8 cellular contexts compared by ENCODE assay signal in the genomic region with DNA sequence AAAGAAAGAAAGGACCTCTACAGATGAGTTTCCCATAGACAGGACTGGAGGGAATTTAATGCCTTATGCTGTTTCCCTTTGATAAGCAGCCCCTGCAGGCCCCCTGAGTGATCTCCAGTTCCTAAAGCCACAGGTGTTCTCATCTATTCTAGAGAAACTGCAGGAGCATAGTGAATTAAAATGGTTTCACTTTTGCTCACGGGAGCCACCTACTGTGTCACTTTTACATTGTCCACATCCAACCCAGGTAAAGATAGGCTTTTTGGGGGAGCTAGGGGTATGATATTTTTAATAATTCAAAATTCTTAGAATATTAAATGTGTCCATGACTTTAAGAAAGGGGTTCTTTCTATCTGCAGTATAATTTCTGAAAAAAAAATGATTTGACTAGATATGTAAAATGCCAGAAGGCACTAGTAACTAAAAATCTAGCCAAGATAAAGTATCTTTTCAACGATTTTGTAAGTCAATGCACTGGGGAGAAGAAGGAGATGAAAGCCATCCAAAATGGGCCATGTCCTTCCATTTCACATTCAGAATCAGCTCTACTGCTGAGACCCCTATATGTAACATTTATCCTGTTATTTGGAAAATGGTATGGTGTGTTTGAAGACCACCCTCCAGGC.
DNase-seq lines count a peak whose midpoint lies in the region; ATAC-seq and TF ChIP-seq lines count a peak whose summit lies in the region.

No MANE protein-coding gene starts in this region.

- H3K27me3 ChIP-seq in PC-3 (ENCODE audit: low read length) (no peaks in the 10 kb centered on the region), neural progenitor cell (no peaks in the 10 kb centered on the region)

- no peaks in the 10 kb centered on the region for H4K20me1 ChIP-seq in PC-3 (ENCODE audit: low read length)
- H4K20me1 ChIP-seq in neural progenitor cell (ENCODE audit: low read depth): no peaks in the 10 kb centered on the region

- intact Hi-C loops in PC-3 (cut with micrococcal nuclease): loop anchor here (1.0 to 5.0 kb wide), 7 partner anchors 122 to 531 kb away; a partner anchor contains a TSS

- H3F3A ChIP-seq in PC-3 (ENCODE audit: low read length, unreplicated experiment) (no peaks in the 10 kb centered on the region), neural progenitor cell (ENCODE audit: low read depth) (no peaks in the 10 kb centered on the region)

- POLR2A ChIA-PET in HEK293T (lab: Yijun Ruan, JAX) (no interaction called here), PC-3 (lab: Charles Lee; ENCODE audit: unreplicated experiment) (no interaction called here)

- H3K27ac Mint-ChIP-seq in chondrocyte (ENCODE audit: unreplicated experiment) (no peak overlapping the region), neural progenitor cell (no peak overlapping the region)

- H3K36me3 ChIP-seq in PC-3 (ENCODE audit: low read depth, low read length) (no peaks in the 10 kb centered on the region), neural progenitor cell (no peaks in the 10 kb centered on the region)

- H3K4me2 ChIP-seq in PC-3 (ENCODE audit: low read length): no peak overlapping the region
- no peak overlapping the region for H3K4me2 ChIP-seq in neural progenitor cell

- peaks cover 5% of the 10 kb centered on the region for H3K9me3 Mint-ChIP-seq in chondrocyte (ENCODE audit: low read depth)
- no peaks in the 10 kb centered on the region for H3K9me3 Mint-ChIP-seq in neural progenitor cell

- no peaks in the 10 kb centered on the region for H3K79me2 ChIP-seq in PC-3 (ENCODE audit: low read length)
- H3K79me2 ChIP-seq in neural progenitor cell (ENCODE audit: low read depth): no peaks in the 10 kb centered on the region

- DNase-seq in NCI-H146 (lab: John Stamatoyannopoulos, UW): peak; percentile 1
- DNase-seq in NCI-H146 treated with DMSO at 0.1 percent for 48 hours (lab: John Stamatoyannopoulos, UW; ENCODE audit: unreplicated experiment): no peak
- DNase-seq in HEK293T (ENCODE audit: extremely low spot score): peak; percentile 14
- peak; percentile 78 for DNase-seq in PC-3
- DNase-seq in chondrocyte (ENCODE audit: low spot score): no peak
- peak; percentile 9 for DNase-seq in neural progenitor cell (ENCODE audit: low spot score)
- no peak for DNase-seq in cortex of kidney (lab: John Stamatoyannopoulos, UW)

- H3K4me1 ChIP-seq in PC-3 (ENCODE audit: insufficient read depth, low read length) (peaks cover 12% of the 10 kb centered on the region; the same call in 1 of the 2 replicates), neural progenitor cell (no peaks in the 10 kb centered on the region)

- H3K36me3 Mint-ChIP-seq in chondrocyte (ENCODE audit: low read depth) (no peaks in the 10 kb centered on the region), neural progenitor cell (no peaks in the 10 kb centered on the region)

- H3K9ac ChIP-seq in PC-3 (ENCODE audit: low read length): no peak overlapping the region
- no peak overlapping the region for H3K9ac ChIP-seq in neural progenitor cell

- H3K4me3 ChIP-seq in PC-3 (ENCODE audit: low read length): no peak overlapping the region
- H3K4me3 ChIP-seq in neural progenitor cell: no peak overlapping the region

- TF ChIP-seq CTCF in PC-3 (conservative IDR thresholded peaks at IDR 0.05; ENCODE audit: low read depth, low read length) (peak; percentile 94), chondrocyte (IDR thresholded peaks at IDR 0.05) (peak; percentile 81), neural progenitor cell (IDR thresholded peaks at IDR 0.05) (peak; percentile 33)

- BruUV-seq in PC-3 (replicated peaks; lab: Mats Ljungman, UMichigan): no TSS peak

- ATAC-seq in PC-3 (peak; percentile 88), GM19324 (IDR thresholded peaks at IDR 0.05; ENCODE audit: low FRiP score, unreplicated experiment) (no peak)

- H2AFZ ChIP-seq in PC-3 (ENCODE audit: low read length) (no peak overlapping the region), neural progenitor cell (replicated peaks) (no peak overlapping the region)

- H3K9me3 ChIP-seq in PC-3 (ENCODE audit: low read length): no peaks in the 10 kb centered on the region
- H3K9me3 ChIP-seq in neural progenitor cell (ENCODE audit: low read depth): no peaks in the 10 kb centered on the region

- no peaks in the 10 kb centered on the region for H3K9me2 ChIP-seq in PC-3 (replicated peaks; ENCODE audit: low read length)

- H3K4me3 Mint-ChIP-seq in chondrocyte (ENCODE audit: unreplicated experiment): no peak overlapping the region
- no peak overlapping the region for H3K4me3 Mint-ChIP-seq in neural progenitor cell

- H3K27ac ChIP-seq in PC-3 (ENCODE audit: low read length): no peak overlapping the region
- H3K27ac ChIP-seq in neural progenitor cell: no peak overlapping the region

- CTCF ChIA-PET in HEK293T (lab: Yijun Ruan, JAX) (no interaction called here), PC-3 (lab: Charles Lee) (interaction anchor here (0.6 to 1.5 kb wide), 7 partner anchors 117 to 531 kb away, joined by 3 to 8 read pairs (median 4); no protein-coding TSS in a partner anchor)

- H3K27me3 Mint-ChIP-seq in chondrocyte (ENCODE audit: low read depth) (peaks cover 15% of the 10 kb centered on the region), neural progenitor cell (ENCODE audit: insufficient read depth, low read depth) (peaks cover 2% of the 10 kb centered on the region)

- peaks cover 2% of the 10 kb centered on the region for H3K4me1 Mint-ChIP-seq in chondrocyte (ENCODE audit: low read depth)
- peaks cover 3% of the 10 kb centered on the region for H3K4me1 Mint-ChIP-seq in neural progenitor cell

TF ChIP-seq in HEK293T, 16 proteins besides CTCF, POLR2A, EP300 and RAD21:
- TF ChIP-seq SUZ12 (IDR thresholded peaks at IDR 0.05) (no peak), FOXA1 (IDR thresholded peaks at IDR 0.05) (no peak), ARNT (IDR thresholded peaks at IDR 0.05) (no peak), CTBP1 (IDR thresholded peaks at IDR 0.05; ENCODE audit: borderline replicate concordance) (no peak), FOXK2 (IDR thresholded peaks at IDR 0.05) (no peak), SP1 (IDR thresholded peaks at IDR 0.05) (no peak), TARDBP (IDR thresholded peaks at IDR 0.05) (no peak), HDGF (IDR thresholded peaks at IDR 0.05; ENCODE audit: borderline replicate concordance) (no peak), ELF4 (IDR thresholded peaks at IDR 0.05) (no peak), ZNF384 (IDR thresholded peaks at IDR 0.05) (no peak)

Comparison
In these comparisons a context has a peak if more than half of its experiments do, and no peak if none do; other contexts are left out.
1. DNase-seq: peak in NCI-H146 (single experiment), HEK293T (single experiment), PC-3 (single experiment) and neural progenitor cell (single experiment); none in NCI-H146 treated with DMSO at 0.1 percent for 48 hours (single experiment), chondrocyte (single experiment) and cortex of kidney (single experiment).
2. CTCF ChIP-seq: peak in every context shown above with its lines; median percentile 94 in PC-3; 81 in chondrocyte; 33 in neural progenitor cell.